20 cellular contexts compared by ENCODE assay signal in genomic region chr7:159192013-159192412, GRCh38. TPM values are rescaled to one million over a fixed set of nuclear protein-coding genes. Genes with fewer than 3 reads are reported as not detected.
DNase-seq lines count a peak whose midpoint lies in the region; ATAC-seq, FAIRE-seq and TF ChIP-seq lines count a peak whose summit lies in the region.
"Had no signal": no experiment of that assay in that cellular context is flagged by ENCODE, and none has a peak within 500 bp of the region (broad histone marks: within the 10 kb centered on the region; RNA-seq: fewer than 3 reads in every experiment).

No MANE protein-coding gene starts in this region.

- peaks cover 4% of the 10 kb centered on the region; the same call in 1 of the 3 replicates for H3K4me1 ChIP-seq in A549
- peaks cover 22% of the 10 kb centered on the region for H3K4me1 ChIP-seq in DND-41 (ENCODE audit: insufficient read depth, low read length)
- peaks cover 7% of the 10 kb centered on the region for H3K4me1 ChIP-seq in NT2/D1 (ENCODE audit: insufficient read depth, insufficient read length)
- H3K4me1 ChIP-seq in K562 (replicated peaks in 1 of 2; ENCODE audit: control insufficient read depth in 2 of 2, insufficient read depth in 2 of 2, low read length in 2 of 2) = peaks cover 9 to 16% of the 10 kb centered on the region in 2 experiments
- H3K4me1 ChIP-seq in spleen = peaks cover 9 to 21% (median 15%) of the 10 kb centered on the region in 6 donors
- H3K4me1 ChIP-seq: Caco-2 had no signal

- H3K9ac ChIP-seq in DND-41 (ENCODE audit: low read depth, low read length) (no peak overlapping the region), NT2/D1 (ENCODE audit: insufficient read length, low read depth) (no peak overlapping the region), K562 (ENCODE audit: insufficient read depth in 1 of 2, low read depth in 2 of 2, low read length in 2 of 2) (no peak overlapping the region)

- BruUV-seq in K562 (replicated peaks; lab: Mats Ljungman, UMichigan) = no TSS peak

- H3K9me1 ChIP-seq in K562 (ENCODE audit: control insufficient read depth, insufficient read depth, low read length) = peaks cover 2% of the 10 kb centered on the region

- H3K4me2 ChIP-seq in A549 (no peak overlapping the region), DND-41 (ENCODE audit: insufficient read depth, low read length) (no peak overlapping the region), K562 (ENCODE audit: insufficient read depth, low read length) (no peak overlapping the region)
- H3K4me2 ChIP-seq: PC-9 had no signal

- H2AFZ ChIP-seq in DND-41 (ENCODE audit: low read depth, low read length) = no peak overlapping the region
- peak overlapping the region; percentile 35; the same call in 1 of the 2 replicates for H2AFZ ChIP-seq in K562 (ENCODE audit: low read depth, low read length)
- H2AFZ ChIP-seq: PC-9 had no signal

- in situ Hi-C loops in K562 (cut with MboI) = no loop called here

- TF ChIP-seq EP300 in A549 (IDR thresholded peaks at IDR 0.05) = no peak
- no peak for TF ChIP-seq EP300 in K562 (IDR thresholded peaks at IDR 0.05; ENCODE audit: low read length)

- DNase-seq in A549 (ENCODE audit: low read depth in 1 of 2, low spot score in 1 of 2) (no peak), DND-41 (no peak), NT2/D1 (ENCODE audit: low read depth, low spot score) (peak; percentile 15), K562 (ENCODE audit: extremely low read depth in 1 of 4, low spot score in 3 of 4) (no peak), spleen (no peak), GF-D8 (lab: John Stamatoyannopoulos, UW) (no peak)
- DNase-seq: Caco-2; DMS153; EL; H7; NCI-H1092 treated with DMSO at 0.1 percent for 48 hours; NCI-H187; NCI-H526 treated with DMSO at 0.1 percent for 48 hours; NK-92 treated with Interleukin-12 subunit alpha and Interleukin-12 subunit beta, amount 100 ng/mL, for 24 hours; PC-9 had no signal

- no peak for TF ChIP-seq RAD21 in A549 (conservative IDR thresholded peaks at IDR 0.05 in 1 of 2, IDR thresholded peaks at IDR 0.05 in 1 of 2)
- TF ChIP-seq RAD21 in K562 (CRISPR knock-in tag; conservative IDR thresholded peaks at IDR 0.05 in 1 of 2, IDR thresholded peaks at IDR 0.05 in 1 of 2) = no peak; a peak in 2 of 4 replicates

- H3K79me2 ChIP-seq in DND-41 (ENCODE audit: insufficient read depth, low read length) (no peaks in the 10 kb centered on the region), K562 (ENCODE audit: control insufficient read depth, insufficient read depth, low read length) (no peaks in the 10 kb centered on the region)

- no peak overlapping the region for H3K4me3 ChIP-seq in A549
- no peak overlapping the region for H3K4me3 ChIP-seq in DND-41 (ENCODE audit: low read depth in 1 of 2, low read length in 2 of 2)
- no peak overlapping the region for H3K4me3 ChIP-seq in NT2/D1 (ENCODE audit: insufficient read length, low read depth)
- no peak overlapping the region for H3K4me3 ChIP-seq in K562
- H3K4me3 ChIP-seq in spleen = no peak overlapping the region
- H3K4me3 ChIP-seq: PC-9 had no signal

- no peaks in the 10 kb centered on the region for H3K27me3 ChIP-seq in DND-41 (ENCODE audit: insufficient read depth, low read length, poor library complexity)
- H3K27me3 ChIP-seq in NT2/D1 (ENCODE audit: insufficient read depth, insufficient read length) = no peaks in the 10 kb centered on the region
- H3K27me3 ChIP-seq in K562 (ENCODE audit: control insufficient read depth in 2 of 2, insufficient read depth in 2 of 2, low read length in 2 of 2) = peaks cover 0 to 7% of the 10 kb centered on the region in 2 experiments; a peak in 1 of 5 replicates
- no peaks in the 10 kb centered on the region for H3K27me3 ChIP-seq in spleen (replicated peaks in 1 of 7)

- FAIRE-seq in A549 (lab: Jason Lieb, UNC) = no peak
- FAIRE-seq in K562 (lab: Jason Lieb, UNC) = no peak

- POLR2A ChIA-PET in A549 (lab: Yijun Ruan, JAX) (no interaction called here), K562 (lab: Yijun Ruan, JAX) (interaction anchor here (0.6 to 1.5 kb wide), 5 partner anchors 10 to 357 kb away, joined by 3 to 5 read pairs (median 3); no protein-coding TSS in a partner anchor)

- TF ChIP-seq POLR2A in A549 (IDR thresholded peaks at IDR 0.05; ENCODE audit: low read length) (no peak), K562 (conservative IDR thresholded peaks at IDR 0.05) (no peak), spleen (IDR thresholded peaks at IDR 0.05) (no peak)

- no peak overlapping the region for H3K27ac ChIP-seq in A549
- peak overlapping the region; percentile 12; the same call in 1 of the 2 replicates for H3K27ac ChIP-seq in DND-41 (ENCODE audit: low read length)
- H3K27ac ChIP-seq in K562 (ENCODE audit: extremely low read depth, low read depth, low read length) = no peak overlapping the region
- H3K27ac ChIP-seq in spleen = no peak overlapping the region
- H3K27ac ChIP-seq: PC-9 had no signal

- no peak for ATAC-seq in A549
- ATAC-seq in DND-41 (ENCODE audit: insufficient read depth, low read depth) = peak; percentile 37; the same call in 1 of the 3 replicates
- peak; percentile 74 for ATAC-seq in K562
- no peak for ATAC-seq in HG03354 (IDR thresholded peaks at IDR 0.05; ENCODE audit: poor library complexity, severe bottlenecking, unreplicated experiment)
- ATAC-seq in GM19395 (IDR thresholded peaks at IDR 0.05; ENCODE audit: unreplicated experiment) = no peak

- H3K36me3 ChIP-seq in DND-41 (ENCODE audit: insufficient read depth, low read length) = no peaks in the 10 kb centered on the region
- H3K36me3 ChIP-seq in NT2/D1 (ENCODE audit: insufficient read depth, insufficient read length, low read length) = no peaks in the 10 kb centered on the region
- no peaks in the 10 kb centered on the region for H3K36me3 ChIP-seq in K562 (ENCODE audit: control insufficient read depth, insufficient read depth, low read length)
- H3K36me3 ChIP-seq in spleen = no peaks in the 10 kb centered on the region

- H3K9me3 ChIP-seq in A549 (peaks cover 6% of the 10 kb centered on the region; the same call in 2 of the 3 replicates), DND-41 (ENCODE audit: insufficient read depth, low read length, severe bottlenecking) (peaks cover 5% of the 10 kb centered on the region), NT2/D1 (ENCODE audit: insufficient read depth, low read length) (no peaks in the 10 kb centered on the region), K562 (replicated peaks; ENCODE audit: control insufficient read depth, insufficient read depth, low read depth, low read length) (0 out of 2 replicates have a peak, but pooled peaks cover 7% of the 10 kb centered on the region), spleen (peaks cover 0 to 20% (median 16%) of the 10 kb centered on the region in 8 donors)
- H3K9me3 ChIP-seq: Caco-2 had no signal

- 62% methylated on average over 3 of the region's 3 CpGs for WGBS in A549 (ENCODE audit: missing lambda C conversion rate)
- WGBS in K562 (ENCODE audit: insufficient coverage, low coverage, missing lambda C conversion rate) = 21% methylated on average over 3 of the region's 3 CpGs
- 64 to 74% (median 72%) methylated on average over 3 of the region's 3 CpGs for WGBS in spleen, 5 donors

- TF ChIP-seq CTCF in A549 (IDR thresholded peaks at IDR 0.05) (no peak), DND-41 (IDR thresholded peaks at IDR 0.05; ENCODE audit: borderline replicate concordance, extremely low read depth, low read length, poor library complexity, severe bottlenecking) (no peak), K562 (IDR thresholded peaks at IDR 0.05 in 2 of 3, conservative IDR thresholded peaks at IDR 0.05 in 1 of 3; ENCODE audit: insufficient read depth in 2 of 3, low read depth in 1 of 3, low read length in 3 of 3) (peak in 2 of 3 experiments; percentile 26 to 44; a peak in 2 of 6 replicates), spleen (IDR thresholded peaks at IDR 0.05 in 8 of 11, conservative IDR thresholded peaks at IDR 0.05 in 3 of 11) (no peak)

- intact Hi-C loops in K562 (cut with micrococcal nuclease) = no loop called here
- intact Hi-C loops in spleen (cut with DNase I; ENCODE audit: low total_unique reads) = no loop called here

- H4K20me1 ChIP-seq in DND-41 (ENCODE audit: insufficient read depth, low read length) (no peaks in the 10 kb centered on the region), K562 (replicated peaks; ENCODE audit: control insufficient read depth, insufficient read depth, low read length) (no peaks in the 10 kb centered on the region)

- CTCF ChIA-PET in A549 (lab: Yijun Ruan, JAX) = no interaction called here
- CTCF ChIA-PET in K562 (lab: Yijun Ruan, JAX; ENCODE audit: low intra/inter-chr PET ratio) = no interaction called here

TF ChIP-seq in A549, 52 proteins besides CTCF, POLR2A, EP300 and RAD21 (continues in another document):
- TF ChIP-seq MAFK (IDR thresholded peaks at IDR 0.05; ENCODE audit: partially characterized antibody) = peak; percentile 80

TF ChIP-seq in K562, 482 proteins besides CTCF, POLR2A, EP300 and RAD21 (continues in another document):
- TF ChIP-seq PURB (CRISPR knock-in tag; IDR thresholded peaks at IDR 0.05; ENCODE audit: low read depth) (no peak), ZNF24 (IDR thresholded peaks at IDR 0.05) (no peak)

RNA-seq across cellular contexts. Expression of gene VIPR2, which starts 47.3 kb away (rescaled TPM):
- polyA plus RNA-seq in A549 (2011; rRNA removed) = not detected in 2 replicates
- polyA plus RNA-seq in A549 (2012; cell fraction: cytosol; rRNA removed) = not detected in 2 replicates
- polyA plus RNA-seq in A549 (2012; cell fraction: nucleus; rRNA removed) = 0.05 TPM in 1 of 2 replicates, not detected in the other
- not detected in 3 replicates for polyA plus RNA-seq in A549 (2017; fragmentation: RNase III; extraction: RNeasy Plus Mini Kit Qiagen cat#74134 plus additional on column Dnase treatment)
- polyA minus RNA-seq in A549 (2011; rRNA and poly(A)+ RNA removed) = 0.08 TPM in 1 of 2 replicates, not detected in the other
- not detected in 2 replicates for total RNA-seq in K562 (2011; cell fraction: chromatin; rRNA removed; ENCODE audit: low replicate concordance)
- 0.17 TPM in 1 of 2 replicates, not detected in the other for total RNA-seq in K562 (2011; cell fraction: nucleolus; rRNA removed)
- total RNA-seq in K562 (2011; cell fraction: nucleoplasm; rRNA removed) = not detected in 2 replicates
- total RNA-seq in K562 (2014; rRNA removed) = not detected in 2 replicates
- not detected in 2 replicates for total RNA-seq in K562 (2014; rRNA removed; fragmentation: Illumina TruSeq; extraction: Trizol)
- not detected in 2 replicates for total RNA-seq in K562 (2015; rRNA removed; fragmentation: Illumina TruSeq; extraction: Trizol)
- 0.04 TPM in 1 of 2 replicates, not detected in the other for total RNA-seq in K562 (2021)
- polyA plus RNA-seq in K562 (2011; rRNA removed) = not detected in 2 replicates
- not detected in 2 replicates for polyA plus RNA-seq in K562 (2011; cell fraction: cytosol; rRNA removed)
- not detected in 2 replicates for polyA plus RNA-seq in K562 (2011; cell fraction: nucleus; rRNA removed)
- polyA plus RNA-seq in K562 (2012) = 0.31 and 0.54 TPM in 2 replicates
- not detected in 2 replicates for polyA plus RNA-seq in K562 (2014; fragmentation: Illumina TruSeq; extraction: Trizol)
- not detected for polyA plus RNA-seq in K562 (2014; fragmentation: Nextera tagmentation; extraction: Ambion mirVana)
- not detected in 2 replicates for polyA plus RNA-seq in K562 (2014; rRNA removed)
- not detected in 2 replicates for polyA minus RNA-seq in K562 (2011; rRNA and poly(A)+ RNA removed)
- polyA minus RNA-seq in K562 (2011; cell fraction: cytosol; rRNA and poly(A)+ RNA removed) = 0.57 TPM in 1 of 2 replicates, not detected in the other
- polyA minus RNA-seq in K562 (2011; cell fraction: nucleus; rRNA and poly(A)+ RNA removed) = 0.11 TPM in 1 of 2 replicates, not detected in the other
- total RNA-seq in spleen = 1 to 10 TPM in 1 of 7 donors, under 1 TPM in 6; 0.61 to 1.4 (median 0.68) TPM
- under 1 TPM; 0.41 to 0.58 (median 0.48) TPM for polyA plus RNA-seq in spleen
- total RNA-seq: Caco-2, HT1080, PC-9, SK-MEL-5 had no signal
- polyA plus RNA-seq: IgD-negative memory B cell had no signal

Comparison
In these comparisons a context has a peak if more than half of its experiments do, and no peak if none do; other contexts are left out.
1. ATAC-seq: peak in DND-41 (single experiment) and K562 (single experiment); none in A549 (0 of 2), HG03354 (single experiment) and GM19395 (single experiment).
2. CTCF ChIP-seq: peak in K562 (2 of 3); none in A549 (single experiment), DND-41 (single experiment) and spleen (0 of 11).
3. Of the 35 proteins assayed by ChIP-seq in both K562 and A549: peak only in K562: CTCF and ZFP36; only in A549: none; in both: MAFK; in neither: 32.